ENCODE assay signal across 1 cellular context in the genomic region with DNA sequence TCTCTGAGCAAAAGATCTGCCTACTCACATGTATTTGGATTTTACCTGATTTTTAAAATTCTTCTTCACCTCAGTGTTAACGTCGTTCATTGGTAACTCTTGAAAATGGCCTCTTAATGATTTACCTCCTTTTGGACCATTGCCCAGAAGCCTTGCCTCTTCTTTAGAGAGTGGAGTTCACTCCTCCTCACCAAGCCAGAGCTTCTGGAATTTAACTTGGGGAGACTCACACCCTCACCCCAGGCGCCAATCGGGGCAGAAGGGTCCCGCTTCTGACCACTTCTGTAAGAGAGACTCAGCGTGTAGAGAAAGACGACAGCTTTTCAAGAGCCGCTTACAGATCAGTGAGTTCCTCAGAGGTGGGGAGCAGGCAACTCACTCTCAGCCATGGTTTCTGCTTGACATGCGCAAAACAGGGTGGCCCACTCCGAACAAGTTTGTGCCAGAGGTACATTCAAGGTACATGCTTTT.
TF ChIP-seq lines count a peak whose summit lies in the region.

No MANE protein-coding gene starts in this region.

TF ChIP-seq in HepG2, 621 proteins besides CTCF, POLR2A, EP300 and RAD21 (continued from another document):
- TF ChIP-seq, protein P1, sequence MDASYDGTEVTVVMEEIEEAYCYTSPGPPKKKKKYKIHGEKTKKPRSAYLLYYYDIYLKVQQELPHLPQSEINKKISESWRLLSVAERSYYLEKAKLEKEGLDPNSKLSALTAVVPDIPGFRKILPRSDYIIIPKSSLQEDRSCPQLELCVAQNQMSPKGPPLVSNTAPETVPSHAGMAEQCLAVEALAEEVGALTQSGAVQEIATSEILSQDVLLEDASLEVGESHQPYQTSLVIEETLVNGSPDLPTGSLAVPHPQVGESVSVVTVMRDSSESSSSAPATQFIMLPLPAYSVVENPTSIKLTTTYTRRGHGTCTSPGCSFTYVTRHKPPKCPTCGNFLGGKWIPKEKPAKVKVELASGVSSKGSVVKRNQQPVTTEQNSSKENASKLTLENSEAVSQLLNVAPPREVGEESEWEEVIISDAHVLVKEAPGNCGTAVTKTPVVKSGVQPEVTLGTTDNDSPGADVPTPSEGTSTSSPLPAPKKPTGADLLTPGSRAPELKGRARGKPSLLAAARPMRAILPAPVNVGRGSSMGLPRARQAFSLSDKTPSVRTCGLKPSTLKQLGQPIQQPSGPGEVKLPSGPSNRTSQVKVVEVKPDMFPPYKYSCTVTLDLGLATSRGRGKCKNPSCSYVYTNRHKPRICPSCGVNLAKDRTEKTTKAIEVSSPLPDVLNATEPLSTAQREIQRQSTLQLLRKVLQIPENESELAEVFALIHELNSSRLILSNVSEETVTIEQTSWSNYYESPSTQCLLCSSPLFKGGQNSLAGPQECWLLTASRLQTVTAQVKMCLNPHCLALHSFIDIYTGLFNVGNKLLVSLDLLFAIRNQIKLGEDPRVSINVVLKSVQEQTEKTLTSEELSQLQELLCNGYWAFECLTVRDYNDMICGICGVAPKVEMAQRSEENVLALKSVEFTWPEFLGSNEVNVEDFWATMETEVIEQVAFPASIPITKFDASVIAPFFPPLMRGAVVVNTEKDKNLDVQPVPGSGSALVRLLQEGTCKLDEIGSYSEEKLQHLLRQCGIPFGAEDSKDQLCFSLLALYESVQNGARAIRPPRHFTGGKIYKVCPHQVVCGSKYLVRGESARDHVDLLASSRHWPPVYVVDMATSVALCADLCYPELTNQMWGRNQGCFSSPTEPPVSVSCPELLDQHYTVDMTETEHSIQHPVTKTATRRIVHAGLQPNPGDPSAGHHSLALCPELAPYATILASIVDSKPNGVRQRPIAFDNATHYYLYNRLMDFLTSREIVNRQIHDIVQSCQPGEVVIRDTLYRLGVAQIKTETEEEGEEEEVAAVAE (CRISPR knock-in tag; IDR thresholded peaks at IDR 0.05; ENCODE audit: borderline replicate concordance), result peak; percentile 73; the same call in 1 of the 2 replicates
- TF ChIP-seq KDM2A (CRISPR knock-in tag; IDR thresholded peaks at IDR 0.05; ENCODE audit: borderline replicate concordance, low read depth) (0 out of 2 replicates have a peak, but pooled peaks have one; percentile 19), KLF11 (CRISPR knock-in tag; IDR thresholded peaks at IDR 0.05) (no peak), BRD4 (CRISPR knock-in tag; IDR thresholded peaks at IDR 0.05) (0 out of 2 replicates have a peak, but pooled peaks have one; percentile 24), MAFG (CRISPR knock-in tag; IDR thresholded peaks at IDR 0.05) (no peak)
TF ChIP-seq in HepG2: peak in this region for 7.
